1 cellular context compared by ENCODE assay signal in the genomic region with DNA sequence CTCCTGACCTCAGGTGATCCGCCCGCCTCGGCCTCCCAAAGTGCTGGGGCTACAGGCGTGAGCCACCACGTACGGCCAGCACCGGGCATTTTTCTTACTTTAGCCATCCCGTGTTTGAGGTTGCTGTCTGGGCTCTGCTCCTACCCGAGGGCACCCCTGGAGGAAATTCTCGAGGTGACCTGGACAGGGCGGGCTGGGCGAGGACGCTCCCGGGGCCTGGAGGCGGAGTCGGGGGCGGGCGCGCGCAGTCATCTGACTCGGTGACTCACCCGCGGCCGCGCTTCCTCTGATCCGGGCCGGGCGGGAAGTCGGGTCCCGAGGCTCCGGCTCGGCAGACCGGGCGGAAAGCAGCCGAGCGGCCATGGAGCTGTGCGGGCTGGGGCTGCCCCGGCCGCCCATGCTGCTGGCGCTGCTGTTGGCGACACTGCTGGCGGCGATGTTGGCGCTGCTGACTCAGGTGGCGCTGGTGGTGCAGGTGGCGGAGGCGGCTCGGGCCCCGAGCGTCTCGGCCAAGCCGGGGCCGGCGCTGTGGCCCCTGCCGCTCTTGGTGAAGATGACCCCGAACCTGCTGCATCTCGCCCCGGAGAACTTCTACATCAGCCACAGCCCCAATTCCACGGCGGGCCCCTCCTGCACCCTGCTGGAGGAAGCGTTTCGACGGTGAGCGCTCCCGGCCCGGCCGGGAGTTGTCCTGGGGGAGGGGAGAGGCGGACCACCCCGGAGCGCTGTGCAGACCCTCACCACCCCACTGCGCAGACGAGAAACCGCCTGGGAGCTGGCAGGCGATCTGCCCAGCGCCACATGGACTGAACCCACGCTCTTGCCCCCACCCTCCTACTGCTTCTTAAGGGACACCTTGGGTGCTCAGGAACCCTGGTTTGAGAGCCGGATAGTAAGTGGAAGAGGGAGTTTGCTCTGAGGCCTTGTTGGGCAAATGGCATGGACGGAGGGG.
TF ChIP-seq lines count a peak whose summit lies in the region.

A gene (plus strand): TSS at position 334 of the 952 bp plus-strand sequence. CDS start 28 bp downstream, at position 362.

TF ChIP-seq in GM12878, 131 proteins besides CTCF, POLR2A, EP300 and RAD21 (continued from another document):
- TF ChIP-seq, protein P1, sequence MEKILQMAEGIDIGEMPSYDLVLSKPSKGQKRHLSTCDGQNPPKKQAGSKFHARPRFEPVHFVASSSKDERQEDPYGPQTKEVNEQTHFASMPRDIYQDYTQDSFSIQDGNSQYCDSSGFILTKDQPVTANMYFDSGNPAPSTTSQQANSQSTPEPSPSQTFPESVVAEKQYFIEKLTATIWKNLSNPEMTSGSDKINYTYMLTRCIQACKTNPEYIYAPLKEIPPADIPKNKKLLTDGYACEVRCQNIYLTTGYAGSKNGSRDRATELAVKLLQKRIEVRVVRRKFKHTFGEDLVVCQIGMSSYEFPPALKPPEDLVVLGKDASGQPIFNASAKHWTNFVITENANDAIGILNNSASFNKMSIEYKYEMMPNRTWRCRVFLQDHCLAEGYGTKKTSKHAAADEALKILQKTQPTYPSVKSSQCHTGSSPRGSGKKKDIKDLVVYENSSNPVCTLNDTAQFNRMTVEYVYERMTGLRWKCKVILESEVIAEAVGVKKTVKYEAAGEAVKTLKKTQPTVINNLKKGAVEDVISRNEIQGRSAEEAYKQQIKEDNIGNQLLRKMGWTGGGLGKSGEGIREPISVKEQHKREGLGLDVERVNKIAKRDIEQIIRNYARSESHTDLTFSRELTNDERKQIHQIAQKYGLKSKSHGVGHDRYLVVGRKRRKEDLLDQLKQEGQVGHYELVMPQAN (conservative IDR thresholded peaks at IDR 0.05) = peak; percentile 58; the same call in 1 of the 2 replicates
- TF ChIP-seq, protein P2, sequence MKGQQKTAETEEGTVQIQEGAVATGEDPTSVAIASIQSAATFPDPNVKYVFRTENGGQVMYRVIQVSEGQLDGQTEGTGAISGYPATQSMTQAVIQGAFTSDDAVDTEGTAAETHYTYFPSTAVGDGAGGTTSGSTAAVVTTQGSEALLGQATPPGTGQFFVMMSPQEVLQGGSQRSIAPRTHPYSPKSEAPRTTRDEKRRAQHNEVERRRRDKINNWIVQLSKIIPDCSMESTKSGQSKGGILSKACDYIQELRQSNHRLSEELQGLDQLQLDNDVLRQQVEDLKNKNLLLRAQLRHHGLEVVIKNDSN (IDR thresholded peaks at IDR 0.05; ENCODE audit: borderline replicate concordance, extremely low read length, insufficient read depth, low read depth, low read length) = peak; percentile 44
- no peak for TF ChIP-seq MTA2 (IDR thresholded peaks at IDR 0.05; ENCODE audit: low read depth)
- TF ChIP-seq BACH1 (IDR thresholded peaks at IDR 0.05; ENCODE audit: borderline replicate concordance) = peak; percentile 70; the same call in 1 of the 2 replicates
- peak; percentile 85 for TF ChIP-seq DPF2 (IDR thresholded peaks at IDR 0.05)
- TF ChIP-seq TAF1 (IDR thresholded peaks at IDR 0.05; ENCODE audit: borderline replicate concordance, low read depth, low read length) = peak; percentile 38; the same call in 1 of the 2 replicates
- TF ChIP-seq RB1 (IDR thresholded peaks at IDR 0.05; ENCODE audit: borderline replicate concordance) = no peak; the same call in 1 of the 2 replicates
- TF ChIP-seq KLF5 (IDR thresholded peaks at IDR 0.05; ENCODE audit: partially characterized antibody) = peak; percentile 35
- peak; percentile 78 for TF ChIP-seq IKZF1 (conservative IDR thresholded peaks at IDR 0.05)
- no peak for TF ChIP-seq BCL11A (IDR thresholded peaks at IDR 0.05; ENCODE audit: low read depth, low read length)
- peak; percentile 76; the same call in 1 of the 2 replicates for TF ChIP-seq GATAD2B (conservative IDR thresholded peaks at IDR 0.05; ENCODE audit: low read depth)
- TF ChIP-seq CREB1 (IDR thresholded peaks at IDR 0.05; ENCODE audit: low read depth) = peak; percentile 38; the same call in 1 of the 2 replicates
- peak in 1 of 2 experiments; percentile 59; a peak in 1 of 4 replicates for TF ChIP-seq BHLHE40 (IDR thresholded peaks at IDR 0.05; ENCODE audit: borderline replicate concordance in 1 of 2, low read depth in 2 of 2, low read length in 1 of 2)
- no peak for TF ChIP-seq SUZ12 (IDR thresholded peaks at IDR 0.05; ENCODE audit: unreplicated experiment)
- TF ChIP-seq CBX5 (IDR thresholded peaks at IDR 0.05; ENCODE audit: low read depth) = 0 out of 2 replicates have a peak, but pooled peaks have one; percentile 6
- no peak for TF ChIP-seq ZNF24 (IDR thresholded peaks at IDR 0.05)
- peak; percentile 78 for TF ChIP-seq LARP7 (IDR thresholded peaks at IDR 0.05)
- TF ChIP-seq RCOR1 (conservative IDR thresholded peaks at IDR 0.05; ENCODE audit: low read depth, low read length) = no peak
- TF ChIP-seq JUND (IDR thresholded peaks at IDR 0.05; ENCODE audit: low read depth, low read length) = 0 out of 2 replicates have a peak, but pooled peaks have one; percentile 11
- TF ChIP-seq MXI1 (IDR thresholded peaks at IDR 0.05; ENCODE audit: low read depth, low read length) = 0 out of 2 replicates have a peak, but pooled peaks have one; percentile 19
- TF ChIP-seq NFIC (IDR thresholded peaks at IDR 0.05; ENCODE audit: low read depth, low read length) = no peak
- TF ChIP-seq, protein P3, sequence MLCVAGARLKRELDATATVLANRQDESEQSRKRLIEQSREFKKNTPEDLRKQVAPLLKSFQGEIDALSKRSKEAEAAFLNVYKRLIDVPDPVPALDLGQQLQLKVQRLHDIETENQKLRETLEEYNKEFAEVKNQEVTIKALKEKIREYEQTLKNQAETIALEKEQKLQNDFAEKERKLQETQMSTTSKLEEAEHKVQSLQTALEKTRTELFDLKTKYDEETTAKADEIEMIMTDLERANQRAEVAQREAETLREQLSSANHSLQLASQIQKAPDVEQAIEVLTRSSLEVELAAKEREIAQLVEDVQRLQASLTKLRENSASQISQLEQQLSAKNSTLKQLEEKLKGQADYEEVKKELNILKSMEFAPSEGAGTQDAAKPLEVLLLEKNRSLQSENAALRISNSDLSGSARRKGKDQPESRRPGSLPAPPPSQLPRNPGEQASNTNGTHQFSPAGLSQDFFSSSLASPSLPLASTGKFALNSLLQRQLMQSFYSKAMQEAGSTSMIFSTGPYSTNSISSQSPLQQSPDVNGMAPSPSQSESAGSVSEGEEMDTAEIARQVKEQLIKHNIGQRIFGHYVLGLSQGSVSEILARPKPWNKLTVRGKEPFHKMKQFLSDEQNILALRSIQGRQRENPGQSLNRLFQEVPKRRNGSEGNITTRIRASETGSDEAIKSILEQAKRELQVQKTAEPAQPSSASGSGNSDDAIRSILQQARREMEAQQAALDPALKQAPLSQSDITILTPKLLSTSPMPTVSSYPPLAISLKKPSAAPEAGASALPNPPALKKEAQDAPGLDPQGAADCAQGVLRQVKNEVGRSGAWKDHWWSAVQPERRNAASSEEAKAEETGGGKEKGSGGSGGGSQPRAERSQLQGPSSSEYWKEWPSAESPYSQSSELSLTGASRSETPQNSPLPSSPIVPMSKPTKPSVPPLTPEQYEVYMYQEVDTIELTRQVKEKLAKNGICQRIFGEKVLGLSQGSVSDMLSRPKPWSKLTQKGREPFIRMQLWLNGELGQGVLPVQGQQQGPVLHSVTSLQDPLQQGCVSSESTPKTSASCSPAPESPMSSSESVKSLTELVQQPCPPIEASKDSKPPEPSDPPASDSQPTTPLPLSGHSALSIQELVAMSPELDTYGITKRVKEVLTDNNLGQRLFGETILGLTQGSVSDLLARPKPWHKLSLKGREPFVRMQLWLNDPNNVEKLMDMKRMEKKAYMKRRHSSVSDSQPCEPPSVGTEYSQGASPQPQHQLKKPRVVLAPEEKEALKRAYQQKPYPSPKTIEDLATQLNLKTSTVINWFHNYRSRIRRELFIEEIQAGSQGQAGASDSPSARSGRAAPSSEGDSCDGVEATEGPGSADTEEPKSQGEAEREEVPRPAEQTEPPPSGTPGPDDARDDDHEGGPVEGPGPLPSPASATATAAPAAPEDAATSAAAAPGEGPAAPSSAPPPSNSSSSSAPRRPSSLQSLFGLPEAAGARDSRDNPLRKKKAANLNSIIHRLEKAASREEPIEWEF (IDR thresholded peaks at IDR 0.05; ENCODE audit: insufficient replicate concordance, low read depth, low read length) = no peak
- TF ChIP-seq, protein P4, sequence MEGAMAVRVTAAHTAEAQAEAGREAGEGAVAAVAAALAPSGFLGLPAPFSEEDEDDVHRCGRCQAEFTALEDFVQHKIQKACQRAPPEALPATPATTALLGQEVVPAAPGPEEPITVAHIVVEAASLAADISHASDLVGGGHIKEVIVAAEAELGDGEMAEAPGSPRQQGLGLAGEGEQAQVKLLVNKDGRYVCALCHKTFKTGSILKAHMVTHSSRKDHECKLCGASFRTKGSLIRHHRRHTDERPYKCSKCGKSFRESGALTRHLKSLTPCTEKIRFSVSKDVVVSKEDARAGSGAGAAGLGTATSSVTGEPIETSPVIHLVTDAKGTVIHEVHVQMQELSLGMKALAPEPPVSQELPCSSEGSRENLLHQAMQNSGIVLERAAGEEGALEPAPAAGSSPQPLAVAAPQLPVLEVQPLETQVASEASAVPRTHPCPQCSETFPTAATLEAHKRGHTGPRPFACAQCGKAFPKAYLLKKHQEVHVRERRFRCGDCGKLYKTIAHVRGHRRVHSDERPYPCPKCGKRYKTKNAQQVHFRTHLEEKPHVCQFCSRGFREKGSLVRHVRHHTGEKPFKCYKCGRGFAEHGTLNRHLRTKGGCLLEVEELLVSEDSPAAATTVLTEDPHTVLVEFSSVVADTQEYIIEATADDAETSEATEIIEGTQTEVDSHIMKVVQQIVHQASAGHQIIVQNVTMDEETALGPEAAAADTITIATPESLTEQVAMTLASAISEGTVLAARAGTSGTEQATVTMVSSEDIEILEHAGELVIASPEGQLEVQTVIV (IDR thresholded peaks at IDR 0.05; ENCODE audit: borderline replicate concordance, partially characterized antibody) = no peak
- TF ChIP-seq SMARCA5 (IDR thresholded peaks at IDR 0.05) = 0 out of 2 replicates have a peak, but pooled peaks have one; percentile 87
- TF ChIP-seq, protein P5, sequence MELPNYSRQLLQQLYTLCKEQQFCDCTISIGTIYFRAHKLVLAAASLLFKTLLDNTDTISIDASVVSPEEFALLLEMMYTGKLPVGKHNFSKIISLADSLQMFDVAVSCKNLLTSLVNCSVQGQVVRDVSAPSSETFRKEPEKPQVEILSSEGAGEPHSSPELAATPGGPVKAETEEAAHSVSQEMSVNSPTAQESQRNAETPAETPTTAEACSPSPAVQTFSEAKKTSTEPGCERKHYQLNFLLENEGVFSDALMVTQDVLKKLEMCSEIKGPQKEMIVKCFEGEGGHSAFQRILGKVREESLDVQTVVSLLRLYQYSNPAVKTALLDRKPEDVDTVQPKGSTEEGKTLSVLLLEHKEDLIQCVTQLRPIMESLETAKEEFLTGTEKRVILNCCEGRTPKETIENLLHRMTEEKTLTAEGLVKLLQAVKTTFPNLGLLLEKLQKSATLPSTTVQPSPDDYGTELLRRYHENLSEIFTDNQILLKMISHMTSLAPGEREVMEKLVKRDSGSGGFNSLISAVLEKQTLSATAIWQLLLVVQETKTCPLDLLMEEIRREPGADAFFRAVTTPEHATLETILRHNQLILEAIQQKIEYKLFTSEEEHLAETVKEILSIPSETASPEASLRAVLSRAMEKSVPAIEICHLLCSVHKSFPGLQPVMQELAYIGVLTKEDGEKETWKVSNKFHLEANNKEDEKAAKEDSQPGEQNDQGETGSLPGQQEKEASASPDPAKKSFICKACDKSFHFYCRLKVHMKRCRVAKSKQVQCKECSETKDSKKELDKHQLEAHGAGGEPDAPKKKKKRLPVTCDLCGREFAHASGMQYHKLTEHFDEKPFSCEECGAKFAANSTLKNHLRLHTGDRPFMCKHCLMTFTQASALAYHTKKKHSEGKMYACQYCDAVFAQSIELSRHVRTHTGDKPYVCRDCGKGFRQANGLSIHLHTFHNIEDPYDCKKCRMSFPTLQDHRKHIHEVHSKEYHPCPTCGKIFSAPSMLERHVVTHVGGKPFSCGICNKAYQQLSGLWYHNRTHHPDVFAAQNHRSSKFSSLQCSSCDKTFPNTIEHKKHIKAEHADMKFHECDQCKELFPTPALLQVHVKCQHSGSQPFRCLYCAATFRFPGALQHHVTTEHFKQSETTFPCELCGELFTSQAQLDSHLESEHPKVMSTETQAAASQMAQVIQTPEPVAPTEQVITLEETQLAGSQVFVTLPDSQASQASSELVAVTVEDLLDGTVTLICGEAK (IDR thresholded peaks at IDR 0.05; ENCODE audit: borderline replicate concordance) = no peak
- peak; percentile 67; the same call in 1 of the 2 replicates for TF ChIP-seq POLR2AphosphoS5 (IDR thresholded peaks at IDR 0.05; ENCODE audit: low read length)
- no peak for TF ChIP-seq SREBF1 (IDR thresholded peaks at IDR 0.05; ENCODE audit: low read length)
- no peak for TF ChIP-seq RFX5 (IDR thresholded peaks at IDR 0.05; ENCODE audit: low read depth, low read length)
